ENCODE assay signal across 19 cellular contexts in genomic region chr3:60216462-60216861, GRCh38.
A peak's percentile ranks its signal among the peaks of the same experiment; 100 is the strongest.
DNase-seq lines count a peak whose midpoint lies in the region; ATAC-seq, FAIRE-seq and TF ChIP-seq lines count a peak whose summit lies in the region.
"Had no signal": no experiment of that assay in that cellular context is flagged by ENCODE, and none has a peak within 500 bp of the region (broad histone marks: within the 10 kb centered on the region; RNA-seq: fewer than 3 reads in every experiment).

No MANE protein-coding gene starts in this region.

- no peaks in the 10 kb centered on the region for H3K36me3 Mint-ChIP-seq in nephron progenitor cell (ENCODE audit: low read depth)
- H3K36me3 Mint-ChIP-seq: CD14-positive monocyte; CD4-positive, alpha-beta memory T cell had no signal

- no peak overlapping the region for H4K5ac ChIP-seq in H1 (ENCODE audit: insufficient read length, low read depth, low read length)

- no peaks in the 10 kb centered on the region for H4K20me1 ChIP-seq in H1 (replicated peaks in 1 of 2; ENCODE audit: control insufficient read depth in 1 of 2, insufficient read depth in 2 of 2, low read length in 2 of 2)
- H4K20me1 ChIP-seq: BLaER1 had no signal

- POLR2A ChIA-PET in H1 (lab: Charles Lee; ENCODE audit: partially characterized antibody), result no interaction called here

- no peaks in the 10 kb centered on the region for H3K9me3 ChIP-seq in H1 (ENCODE audit: insufficient read depth in 2 of 2, low read depth in 1 of 2, low read length in 1 of 2)
- H3K9me3 ChIP-seq: BLaER1 had no signal

- CTCF ChIA-PET in H1 (lab: Charles Lee; ENCODE audit: partially characterized antibody), result no interaction called here

- H4K91ac ChIP-seq in H1 (replicated peaks; ENCODE audit: insufficient read length, low read length), result no peak overlapping the region

- no peaks in the 10 kb centered on the region for H3K36me3 ChIP-seq in H1 (ENCODE audit: control insufficient read depth in 2 of 4, insufficient read depth in 4 of 4, low read length in 3 of 4)
- H3K36me3 ChIP-seq: BLaER1 had no signal

- H3K14ac ChIP-seq in H1 (ENCODE audit: insufficient read length), result no peak overlapping the region

- peak; percentile 70 for DNase-seq in NCI-H2171 treated with DMSO at 0.1 percent for 48 hours (lab: John Stamatoyannopoulos, UW)
- DNase-seq in NCI-H2171 (lab: John Stamatoyannopoulos, UW), result no peak
- peak; percentile 80 for DNase-seq in NCI-H82 (lab: John Stamatoyannopoulos, UW)
- no peak for DNase-seq in H1 (ENCODE audit: low read depth in 1 of 2, low spot score in 2 of 2)
- no peak for DNase-seq in nephron progenitor cell
- no peak for DNase-seq in head of caudate nucleus
- no peak for DNase-seq in left ventricle myocardium superior
- DNase-seq: 8988T; CD4-positive, alpha-beta memory T cell; HCEC 1CT had no signal

- no peak for TF ChIP-seq RAD21 in H1 (IDR thresholded peaks at IDR 0.05 in 1 of 2, conservative IDR thresholded peaks at IDR 0.05 in 1 of 2; ENCODE audit: low read depth in 2 of 2, low read length in 2 of 2)

- no peak overlapping the region for H2BK120ac ChIP-seq in H1 (replicated peaks; ENCODE audit: low read depth, low read length)

- TF ChIP-seq POLR2A in H1 (IDR thresholded peaks at IDR 0.05; ENCODE audit: control extremely low read depth in 1 of 2, low read depth in 2 of 2, low read length in 2 of 2), result no peak

- intact Hi-C loops in head of caudate nucleus (cut with DNase I), result no loop called here
- intact Hi-C loops in left ventricle myocardium superior (cut with micrococcal nuclease), result no loop called here

- no peak overlapping the region for H2BK12ac ChIP-seq in H1 (ENCODE audit: low read depth, low read length)

- no peak overlapping the region for H2AFZ ChIP-seq in H1 (ENCODE audit: low read length)
- H2AFZ ChIP-seq: GM23248 had no signal

- H3K9ac ChIP-seq in H1 (replicated peaks in 1 of 4; ENCODE audit: extremely low read depth in 1 of 4, low read depth in 3 of 4, low read length in 3 of 4), result no peak overlapping the region
- H3K9ac ChIP-seq: BLaER1, GM23248 had no signal

- no peak for TF ChIP-seq EP300 in H1 (IDR thresholded peaks at IDR 0.05; ENCODE audit: borderline replicate concordance in 1 of 2, low read depth in 2 of 2, low read length in 2 of 2)

- no peak overlapping the region for H3K4ac ChIP-seq in H1 (replicated peaks; ENCODE audit: insufficient read length, low read depth, low read length)

- H3K18ac ChIP-seq in H1 (ENCODE audit: extremely low read depth, low read length), result no peak overlapping the region

- H2AK5ac ChIP-seq in H1 (ENCODE audit: low read depth, low read length), result no peak overlapping the region

- H3K4me1 Mint-ChIP-seq in nephron progenitor cell, result peaks cover 40% of the 10 kb centered on the region
- H3K4me1 Mint-ChIP-seq: CD14-positive monocyte; CD4-positive, alpha-beta memory T cell had no signal

- H3K27me3 ChIP-seq in H1 (replicated peaks in 1 of 4; ENCODE audit: control insufficient read depth in 3 of 4, extremely low read depth in 1 of 4, insufficient read depth in 3 of 4, low read length in 3 of 4), result no peaks in the 10 kb centered on the region
- H3K27me3 ChIP-seq: BLaER1 had no signal

- H2BK20ac ChIP-seq in H1 (ENCODE audit: low read length), result no peak overlapping the region

- no peaks in the 10 kb centered on the region for H3K9me3 Mint-ChIP-seq in nephron progenitor cell

- H3K27me3 Mint-ChIP-seq in nephron progenitor cell (ENCODE audit: low read depth, poor library complexity), result no peaks in the 10 kb centered on the region
- H3K27me3 Mint-ChIP-seq: CD4-positive, alpha-beta memory T cell had no signal

- H3K4me2 ChIP-seq in H1 (ENCODE audit: insufficient read depth in 1 of 2, low read depth in 2 of 2, low read length in 2 of 2), result no peak overlapping the region
- H3K4me2 ChIP-seq: BLaER1 had no signal

- no peaks in the 10 kb centered on the region for H3K4me1 ChIP-seq in H1 (replicated peaks in 1 of 4; ENCODE audit: control insufficient read depth in 3 of 4, insufficient read depth in 4 of 4, low read length in 3 of 4)
- H3K4me1 ChIP-seq: BLaER1 had no signal

- no peaks in the 10 kb centered on the region for H3K79me1 ChIP-seq in H1 (ENCODE audit: low read depth, low read length)

- peak overlapping the region; percentile 70 for H3K27ac Mint-ChIP-seq in nephron progenitor cell
- H3K27ac Mint-ChIP-seq: CD14-positive monocyte had no signal

- peak overlapping the region; percentile 67 for H3K56ac ChIP-seq in H1 (replicated peaks; ENCODE audit: insufficient read length, low read depth, low read length)

- no peak overlapping the region for H4K8ac ChIP-seq in H1 (ENCODE audit: extremely low read depth, insufficient read depth, low read length)

- no peak overlapping the region for H3K4me3 Mint-ChIP-seq in nephron progenitor cell
- H3K4me3 Mint-ChIP-seq: CD14-positive monocyte; CD4-positive, alpha-beta memory T cell had no signal

- ATAC-seq in HG02885 (IDR thresholded peaks at IDR 0.05; ENCODE audit: poor library complexity, unreplicated experiment) (no peak), left ventricle myocardium superior (no peak)

- no peak overlapping the region for H2BK15ac ChIP-seq in H1 (ENCODE audit: low read length)

- FAIRE-seq in H1 (lab: Jason Lieb, UNC), result no peak
- FAIRE-seq: G401.6, GM12891, GM19239, H54 had no signal

- no peak overlapping the region for H3K23ac ChIP-seq in H1 (ENCODE audit: insufficient read length)

- no peaks in the 10 kb centered on the region for H3K23me2 ChIP-seq in H1 (ENCODE audit: low read depth, low read length)

- H2BK5ac ChIP-seq in H1 (ENCODE audit: low read depth, low read length), result no peak overlapping the region

- H3K79me2 ChIP-seq in H1 (ENCODE audit: control insufficient read depth in 1 of 2, insufficient read depth in 2 of 2, low read length in 2 of 2), result no peaks in the 10 kb centered on the region

- TF ChIP-seq CTCF in H1 (IDR thresholded peaks at IDR 0.05; ENCODE audit: control extremely low read depth in 1 of 3, insufficient read depth in 1 of 3, low read depth in 1 of 3, low read length in 3 of 3) (no peak), nephron progenitor cell (IDR thresholded peaks at IDR 0.05) (no peak)

- H3K27ac ChIP-seq in H1 (ENCODE audit: low read depth, low read length), result no peak overlapping the region
- H3K27ac ChIP-seq: BLaER1, GM23248, HL-60 had no signal

- 88% methylated on average over 1 of the region's 1 CpG; no CpG with 5 or more reads in 1 of the 2 experiments for WGBS in H1 (ENCODE audit: extremely low coverage in 1 of 2, insufficient coverage in 1 of 2, insufficient read length in 1 of 2, insufficient replicate concordance in 2 of 2, low coverage in 1 of 2, low lambda C conversion rate in 2 of 2, missing lambda C conversion rate in 1 of 2), 2 experiments

- no peak overlapping the region for H3K4me3 ChIP-seq in H1 (ENCODE audit: extremely low read depth in 1 of 4, insufficient read depth in 2 of 4, low read depth in 3 of 4, low read length in 4 of 4)
- H3K4me3 ChIP-seq: BLaER1, GM23248 had no signal

TF ChIP-seq in H1, 55 proteins besides CTCF, POLR2A, EP300 and RAD21:
- TF ChIP-seq BCL11A (IDR thresholded peaks at IDR 0.05; ENCODE audit: low read depth in 2 of 2, low read length in 2 of 2) (no peak), KDM1A (IDR thresholded peaks at IDR 0.05; ENCODE audit: borderline replicate concordance, low read length) (no peak), CEBPB (IDR thresholded peaks at IDR 0.05; ENCODE audit: low read depth, low read length) (no peak), HDAC6 (IDR thresholded peaks at IDR 0.05; ENCODE audit: low read depth, low read length) (no peak), ASH2L (IDR thresholded peaks at IDR 0.05; ENCODE audit: low read length) (no peak), ZNF274 (IDR thresholded peaks at IDR 0.05; ENCODE audit: borderline replicate concordance, extremely low read depth, low read length) (no peak), RBBP5 (IDR thresholded peaks at IDR 0.05; ENCODE audit: borderline replicate concordance, low read depth, low read length) (no peak)

Comparison
In these comparisons a context has a peak if more than half of its experiments do, and no peak if none do; other contexts are left out.
1. DNase-seq: peak in NCI-H2171 treated with DMSO at 0.1 percent for 48 hours (single experiment) and NCI-H82 (single experiment); none in NCI-H2171 (single experiment), H1 (0 of 2), nephron progenitor cell (single experiment), head of caudate nucleus (0 of 42) and left ventricle myocardium superior (single experiment).